7 cellular contexts compared by ENCODE assay signal in the genomic region with DNA sequence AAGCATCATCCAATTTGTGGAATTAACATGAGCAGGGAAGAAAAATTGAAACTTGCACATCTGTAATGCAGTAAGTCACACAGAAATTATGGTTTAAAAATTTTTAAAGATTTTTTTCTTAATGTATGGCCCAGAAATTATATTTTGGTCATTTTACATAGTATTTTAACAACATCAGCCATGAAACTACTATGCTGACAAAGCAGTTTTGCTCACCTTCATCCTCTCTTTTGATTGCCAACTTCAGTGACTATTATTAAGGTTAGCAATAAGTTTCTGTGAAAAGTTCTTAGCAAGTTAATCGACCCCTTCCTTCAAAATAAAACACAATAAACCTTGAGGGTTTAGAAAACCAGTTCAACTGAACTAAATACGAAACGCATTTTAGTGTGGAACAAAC.
"Had no signal": no experiment of that assay in that cellular context is flagged by ENCODE, and none has a peak within 500 bp of the region (broad histone marks: within the 10 kb centered on the region; RNA-seq: fewer than 3 reads in every experiment).

No MANE protein-coding gene starts in this region.

- DNase-seq: GM23248, H7, HFFc6, KG1 had no signal

- H3K9me3 ChIP-seq: HAP-1 had no signal

- H3K36me3 ChIP-seq: HAP-1 had no signal

- H3K27ac ChIP-seq: GM23248, HL-60 had no signal

- H3K4me1 ChIP-seq: HAP-1 had no signal

- H3K4me3 ChIP-seq: GM23248, HAP-1 had no signal

- ATAC-seq: HCT116 had no signal

- H2AFZ ChIP-seq: GM23248 had no signal

- H3K9ac ChIP-seq: GM23248 had no signal
